ENCODE assay signal across 26 cellular contexts in genomic region chr2:99624682-99625081, GRCh38.
A peak's percentile ranks its signal among the peaks of the same experiment; 100 is the strongest.
DNase-seq lines count a peak whose midpoint lies in the region; ATAC-seq and TF ChIP-seq lines count a peak whose summit lies in the region.
"Had no signal": no experiment of that assay in that cellular context is flagged by ENCODE, and none has a peak within 500 bp of the region (broad histone marks: within the 10 kb centered on the region; RNA-seq: fewer than 3 reads in every experiment).

No MANE protein-coding gene starts in this region.

- no peaks in the 10 kb centered on the region for H3K27me3 Mint-ChIP-seq in chondrocyte (ENCODE audit: low read depth)
- H3K27me3 Mint-ChIP-seq: activated naive CD8-positive, alpha-beta T cell treated with anti-CD3 and anti-CD28 coated beads, Interleukin-2, amount 50 U/mL, for 24 hours; progenitor cell of endocrine pancreas had no signal

- no peak for TF ChIP-seq EP300 in stomach (IDR thresholded peaks at IDR 0.05)

- TF ChIP-seq POLR2A in stomach (IDR thresholded peaks at IDR 0.05) = no peak
- no peak for TF ChIP-seq POLR2A in erythroblast (IDR thresholded peaks at IDR 0.05; ENCODE audit: low read length)
- no peak for TF ChIP-seq POLR2A in right lobe of liver (IDR thresholded peaks at IDR 0.05)

- H3K27ac ChIP-seq in lower lobe of right lung (no peak overlapping the region), stomach (no peak overlapping the region), right lobe of liver (no peak overlapping the region)
- H3K27ac ChIP-seq: A549, epithelial cell of prostate, GM23248, Peyer's patch, SJSA1, vagina had no signal

- H3K4me3 ChIP-seq in lower lobe of right lung (no peak overlapping the region), stomach (no peak overlapping the region), right lobe of liver (no peak overlapping the region)
- H3K4me3 ChIP-seq: A549, GM23248, Peyer's patch, SJSA1, vagina had no signal

- DNase-seq in G401 (ENCODE audit: low spot score) (peak; percentile 45), NCI-H2171 treated with DMSO at 0.1 percent for 48 hours (lab: John Stamatoyannopoulos, UW) (peak; percentile 67), chondrocyte (ENCODE audit: low spot score) (no peak), lower lobe of right lung (no peak), stomach (no peak), erythroblast (lab: John Stamatoyannopoulos, UW) (no peak), right lobe of liver (no peak)
- no peak for DNase-seq in effector CD8-positive, alpha-beta T cell (lab: John Stamatoyannopoulos, UW)
- DNase-seq: activated CD4-positive, alpha-beta T cell treated with anti-CD3 and anti-CD28 coated beads for 1 hour; activated CD8-positive, alpha-beta T cell treated with anti-CD3 and anti-CD28 coated beads, Interleukin-2, amount 10 ng/mL, durations not matched to agents 7 days and 5 days; activated gamma-delta T cell treated with Interleukin-2 at 50 U/mL for 16 hours; activated naive CD8-positive, alpha-beta T cell treated with anti-CD3 and anti-CD28 coated beads, Interleukin-2, amount 50 U/mL, for 24 hours; CD8-positive, alpha-beta memory T cell; GF-D8; GM23248; MM.1S; NCI-H1694 treated with DMSO at 0.1 percent for 48 hours; NCI-H446 treated with DMSO at 0.1 percent for 48 hours; Peyer's patch; substantia nigra; T-helper 1 cell had no signal

- no peaks in the 10 kb centered on the region for H3K9me3 Mint-ChIP-seq in chondrocyte (ENCODE audit: low read depth)
- H3K9me3 Mint-ChIP-seq: activated naive CD8-positive, alpha-beta T cell treated with anti-CD3 and anti-CD28 coated beads, Interleukin-2, amount 50 U/mL, for 24 hours; CD8-positive, alpha-beta memory T cell had no signal

- no peaks in the 10 kb centered on the region for H3K27me3 ChIP-seq in lower lobe of right lung (ENCODE audit: low read depth)
- H3K27me3 ChIP-seq in stomach = no peaks in the 10 kb centered on the region
- H3K27me3 ChIP-seq in right lobe of liver = no peaks in the 10 kb centered on the region
- H3K27me3 ChIP-seq: Peyer's patch, SJSA1, vagina had no signal

- WGBS in stomach, 5 donors = 66 to 79% (median 68%) methylated on average over 10 of the region's 10 CpGs
- WGBS in right lobe of liver (ENCODE audit: insufficient coverage, low coverage, low lambda C conversion rate, missing lambda C conversion rate) = 65% methylated on average over 5 of the region's 10 CpGs

- peak overlapping the region; percentile 54 for H3K27ac Mint-ChIP-seq in chondrocyte (ENCODE audit: unreplicated experiment)
- H3K27ac Mint-ChIP-seq: activated CD8-positive, alpha-beta T cell treated with anti-CD3 and anti-CD28 coated beads, Interleukin-2, amount 10 ng/mL, durations not matched to agents 7 days and 5 days; activated naive CD8-positive, alpha-beta T cell treated with anti-CD3 and anti-CD28 coated beads, Interleukin-2, amount 50 U/mL, for 24 hours; CD8-positive, alpha-beta memory T cell; progenitor cell of endocrine pancreas had no signal

- no peaks in the 10 kb centered on the region for H3K9me3 ChIP-seq in lower lobe of right lung
- no peaks in the 10 kb centered on the region for H3K9me3 ChIP-seq in stomach
- no peaks in the 10 kb centered on the region for H3K9me3 ChIP-seq in right lobe of liver
- H3K9me3 ChIP-seq: A549, Peyer's patch, SJSA1, vagina had no signal

- H3K4me1 ChIP-seq in lower lobe of right lung (no peaks in the 10 kb centered on the region), stomach (peaks cover 0 to 16% (median 0%) of the 10 kb centered on the region in 4 donors), right lobe of liver (no peaks in the 10 kb centered on the region)
- H3K4me1 ChIP-seq: A549, Peyer's patch, SJSA1 had no signal

- H3K36me3 ChIP-seq in lower lobe of right lung = no peaks in the 10 kb centered on the region
- H3K36me3 ChIP-seq in stomach = no peaks in the 10 kb centered on the region
- no peaks in the 10 kb centered on the region for H3K36me3 ChIP-seq in right lobe of liver
- H3K36me3 ChIP-seq: Peyer's patch, SJSA1, vagina had no signal

- peak; percentile 38 to 40 for ATAC-seq in lower lobe of right lung
- no peak for ATAC-seq in right lobe of liver
- ATAC-seq: A549; activated CD8-positive, alpha-beta T cell treated with anti-CD3 and anti-CD28 coated beads, Interleukin-2, amount 10 ng/mL, durations not matched to agents 7 days and 5 days; activated naive CD8-positive, alpha-beta T cell treated with anti-CD3 and anti-CD28 coated beads, Interleukin-2, amount 50 U/mL, for 24 hours had no signal

- peaks cover 24% of the 10 kb centered on the region for H3K4me1 Mint-ChIP-seq in chondrocyte (ENCODE audit: low read depth)
- H3K4me1 Mint-ChIP-seq: activated naive CD8-positive, alpha-beta T cell treated with anti-CD3 and anti-CD28 coated beads, Interleukin-2, amount 50 U/mL, for 24 hours; CD8-positive, alpha-beta memory T cell had no signal

- in situ Hi-C loops in G401 (cut with HindIII; ENCODE audit: low sequenced_read_pairs) = no loop called here

- TF ChIP-seq CTCF in chondrocyte (IDR thresholded peaks at IDR 0.05) (no peak), lower lobe of right lung (IDR thresholded peaks at IDR 0.05) (no peak), stomach (IDR thresholded peaks at IDR 0.05) (no peak), right lobe of liver (IDR thresholded peaks at IDR 0.05) (no peak)

- intact Hi-C loops in lower lobe of right lung (cut with DNase I) (no loop called here), stomach (cut with DNase I; ENCODE audit: low total_unique reads) (no loop called here), right lobe of liver (cut with DNase I) (no loop called here)

- peaks cover 2% of the 10 kb centered on the region for H3K36me3 Mint-ChIP-seq in chondrocyte (ENCODE audit: low read depth)
- H3K36me3 Mint-ChIP-seq: CD8-positive, alpha-beta memory T cell had no signal

- H3K4me3 Mint-ChIP-seq in chondrocyte (ENCODE audit: unreplicated experiment) = no peak overlapping the region
- H3K4me3 Mint-ChIP-seq: activated CD8-positive, alpha-beta T cell treated with anti-CD3 and anti-CD28 coated beads, Interleukin-2, amount 10 ng/mL, durations not matched to agents 7 days and 5 days; activated naive CD8-positive, alpha-beta T cell treated with anti-CD3 and anti-CD28 coated beads, Interleukin-2, amount 50 U/mL, for 24 hours; CD8-positive, alpha-beta memory T cell had no signal

Comparison
In these comparisons a context has a peak if more than half of its experiments do, and no peak if none do; other contexts are left out.
1. DNase-seq: peak in G401 (single experiment) and NCI-H2171 treated with DMSO at 0.1 percent for 48 hours (single experiment); none in chondrocyte (single experiment), lower lobe of right lung (single experiment), effector CD8-positive, alpha-beta T cell (single experiment), stomach (single experiment), erythroblast (0 of 2) and right lobe of liver (0 of 3).
2. ATAC-seq: peak in lower lobe of right lung (2 of 2); none in right lobe of liver (0 of 4).